ENCODE assay signal across 9 cellular contexts in genomic region chr10:11288302-11288701, GRCh38.
"Had no signal": no experiment of that assay in that cellular context is flagged by ENCODE, and none has a peak within 500 bp of the region (broad histone marks: within the 10 kb centered on the region; RNA-seq: fewer than 3 reads in every experiment).

No MANE protein-coding gene starts in this region.

- H3K27me3 Mint-ChIP-seq: memory B cell had no signal

- H3K4me3 Mint-ChIP-seq: activated T-cell treated with anti-CD3 and anti-CD28 coated beads, Interleukin-2, amount 50 U/mL, for 4 hours; memory B cell; nephron had no signal

- H3K9me3 Mint-ChIP-seq: activated T-cell treated with anti-CD3 and anti-CD28 coated beads, Interleukin-2, amount 50 U/mL, for 4 hours; memory B cell; nephron had no signal

- DNase-seq: activated CD4-positive, alpha-beta T cell treated with anti-CD3 and anti-CD28 coated beads for 48 hours; activated gamma-delta T cell treated with Interleukin-2 at 50 U/mL for 16 hours; activated T-cell treated with anti-CD3 and anti-CD28 coated beads, Interleukin-2, amount 50 U/mL, for 4 hours; aorta; heart left ventricle; left lung; stimulated activated CD4-positive, alpha-beta T cell treated with anti-CD3 and anti-CD28 coated beads, Interleukin-2, amount 100 ng/mL, for 48 hours had no signal

- H3K4me1 Mint-ChIP-seq: memory B cell, nephron had no signal

- H3K27ac Mint-ChIP-seq: nephron had no signal
